ENCODE assay signal across 9 cellular contexts in the genomic region with DNA sequence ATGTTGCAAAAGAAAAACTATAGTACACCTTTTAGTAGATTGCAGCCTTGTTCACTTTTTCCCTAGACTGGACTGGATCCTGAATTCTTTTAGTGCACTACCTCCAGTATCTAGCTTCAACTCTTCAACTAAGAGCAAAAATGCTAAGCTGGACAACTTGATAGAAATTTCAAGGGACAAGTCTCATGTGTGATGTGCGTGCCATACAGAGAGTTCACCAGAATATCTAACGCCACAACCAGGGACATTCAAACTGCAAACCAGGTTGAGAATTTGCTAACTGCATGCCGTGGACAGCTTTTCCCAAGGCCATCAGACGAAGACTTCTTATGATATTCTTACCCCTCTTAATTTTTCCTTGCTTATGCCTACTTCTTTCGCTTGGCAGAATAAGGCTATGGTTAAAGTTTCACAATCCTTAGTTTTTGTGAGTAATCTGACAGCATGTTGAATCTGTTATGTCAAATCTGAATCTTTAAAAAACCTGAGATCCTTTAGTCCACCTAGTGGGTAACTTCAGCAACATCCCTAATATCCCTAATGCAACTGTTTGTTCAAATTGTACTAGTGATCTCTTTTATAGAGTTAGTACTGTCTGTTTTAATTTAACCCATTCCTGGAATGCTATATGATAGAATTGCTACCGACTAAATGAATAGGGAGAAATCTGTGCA.
DNase-seq lines count a peak whose midpoint lies in the region; ATAC-seq and TF ChIP-seq lines count a peak whose summit lies in the region.
"Had no signal": no experiment of that assay in that cellular context is flagged by ENCODE, and none has a peak within 500 bp of the region (broad histone marks: within the 10 kb centered on the region; RNA-seq: fewer than 3 reads in every experiment).

No MANE protein-coding gene starts in this region.

- TF ChIP-seq POLR2A in adrenal gland (IDR thresholded peaks at IDR 0.05) (no peak), heart left ventricle (IDR thresholded peaks at IDR 0.05) (no peak)

- H3K4me3 ChIP-seq in adrenal gland, result no peak overlapping the region
- no peak overlapping the region for H3K4me3 ChIP-seq in heart left ventricle

- ATAC-seq in heart left ventricle, result peak; percentile 13 to 66 (median 42)

- DNase-seq in HS-5 (ENCODE audit: low read depth) (peak; percentile 40), adrenal gland (no peak), heart left ventricle (no peak), stromal cell of bone marrow (ENCODE audit: low read depth) (peak; percentile 62), NCI-H524 (lab: John Stamatoyannopoulos, UW) (no peak), Ammon's horn (ENCODE audit: low spot score) (no peak), SHP77 (lab: John Stamatoyannopoulos, UW) (no peak)
- DNase-seq: activated CD4-positive, alpha-beta T cell treated with anti-CD3 and anti-CD28 coated beads, Interleukin-2, amount 50 U/mL, for 1 hour; NK-92 treated with Interleukin-12 subunit alpha and Interleukin-12 subunit beta, amount 100 ng/mL, for 24 hours had no signal

- H3K36me3 ChIP-seq in adrenal gland (replicated peaks in 1 of 2) (no peaks in the 10 kb centered on the region), heart left ventricle (no peaks in the 10 kb centered on the region)

- TF ChIP-seq CTCF in adrenal gland (IDR thresholded peaks at IDR 0.05), result peak; percentile 9 to 65 (median 44)
- TF ChIP-seq CTCF in heart left ventricle (IDR thresholded peaks at IDR 0.05), result peak; percentile 11 to 52 (median 32)

- H3K4me1 ChIP-seq in adrenal gland (replicated peaks in 1 of 2) (peaks cover 31 to 35% of the 10 kb centered on the region in 2 donors), heart left ventricle (peaks cover 0 to 26% (median 0%) of the 10 kb centered on the region in 12 donors)

- no peaks in the 10 kb centered on the region for H3K9me3 ChIP-seq in adrenal gland (replicated peaks in 1 of 3)
- no peaks in the 10 kb centered on the region for H3K9me3 ChIP-seq in heart left ventricle

- 61 to 81% (median 67%) methylated on average over 6 of the region's 6 CpGs for WGBS in adrenal gland, 4 donors
- WGBS in heart left ventricle, 4 donors, result 84 to 89% (median 87%) methylated on average over 6 of the region's 6 CpGs

- H3K27ac ChIP-seq in adrenal gland, result peak overlapping the region in 3 of 5 donors; percentile 2 to 34 (median 11)
- H3K27ac ChIP-seq in heart left ventricle, result peak overlapping the region in 1 of 12 donors; percentile 25

- H3K27me3 ChIP-seq in adrenal gland (no peaks in the 10 kb centered on the region), heart left ventricle (no peaks in the 10 kb centered on the region)

- intact Hi-C loops in adrenal gland (cut with DNase I) (no loop called here), heart left ventricle (cut with DNase I) (loop anchor here in 9 of 10 donors (1.0 to 10.0 kb wide), 7 partner anchors 54 to 104 kb away; no protein-coding TSS in a partner anchor)

Comparison
In these comparisons a context has a peak if more than half of its experiments do, and no peak if none do; other contexts are left out.
1. DNase-seq: peak in HS-5 (single experiment) and stromal cell of bone marrow (single experiment); none in adrenal gland (0 of 7), heart left ventricle (0 of 5), NCI-H524 (0 of 2), Ammon's horn (single experiment) and SHP77 (0 of 2).
2. intact Hi-C loops: an anchor here in heart left ventricle (1.0 to 10.0 kb wide); none called in adrenal gland.